Comparison of ENCODE assay signal across 9 cellular contexts in genomic region chr19:54817670-54818536, GRCh38. TPM values are rescaled to one million over a fixed set of nuclear protein-coding genes. Genes with fewer than 3 reads are reported as not detected.
"Had no signal": no experiment of that assay in that cellular context is flagged by ENCODE, and none has a peak within 500 bp of the region (broad histone marks: within the 10 kb centered on the region; RNA-seq: fewer than 3 reads in every experiment).

No MANE protein-coding gene starts in this region.

- H3K4me3 Mint-ChIP-seq: HFFc6 had no signal

- ATAC-seq: HCT116, K562 had no signal

- DNase-seq: GM23248, GOT3, H7, HFFc6, IMR-90 had no signal

- H3K27ac Mint-ChIP-seq: HFFc6 had no signal

RNA-seq across cellular contexts. Expression of gene KIR3DL1, which starts 1.6 kb away (rescaled TPM):
- total RNA-seq: GM23248, H4, H7, HFFc6, HT-29, IMR-90, K562 had no signal

RNA-seq across cellular contexts. Expression of gene KIR2DL4, which starts 14.5 kb away (rescaled TPM):
- total RNA-seq: GM23248, H4, H7, HFFc6, HT-29, IMR-90, K562 had no signal

RNA-seq across cellular contexts. Expression of gene KIR2DS4, which starts 14.6 kb away (rescaled TPM):
- total RNA-seq: GM23248, H4, H7, HFFc6, HT-29, IMR-90, K562 had no signal

RNA-seq across cellular contexts. Expression of gene KIR3DL2, which starts 32.3 kb away (rescaled TPM):
- total RNA-seq: GM23248, H4, H7, HFFc6, HT-29, IMR-90, K562 had no signal

RNA-seq across cellular contexts. Expression of gene KIR2DL1, which starts 48.3 kb away (rescaled TPM):
- total RNA-seq: GM23248, H4, H7, HFFc6, HT-29, IMR-90, K562 had no signal
